ENCODE assay signal across 14 cellular contexts in the genomic region with DNA sequence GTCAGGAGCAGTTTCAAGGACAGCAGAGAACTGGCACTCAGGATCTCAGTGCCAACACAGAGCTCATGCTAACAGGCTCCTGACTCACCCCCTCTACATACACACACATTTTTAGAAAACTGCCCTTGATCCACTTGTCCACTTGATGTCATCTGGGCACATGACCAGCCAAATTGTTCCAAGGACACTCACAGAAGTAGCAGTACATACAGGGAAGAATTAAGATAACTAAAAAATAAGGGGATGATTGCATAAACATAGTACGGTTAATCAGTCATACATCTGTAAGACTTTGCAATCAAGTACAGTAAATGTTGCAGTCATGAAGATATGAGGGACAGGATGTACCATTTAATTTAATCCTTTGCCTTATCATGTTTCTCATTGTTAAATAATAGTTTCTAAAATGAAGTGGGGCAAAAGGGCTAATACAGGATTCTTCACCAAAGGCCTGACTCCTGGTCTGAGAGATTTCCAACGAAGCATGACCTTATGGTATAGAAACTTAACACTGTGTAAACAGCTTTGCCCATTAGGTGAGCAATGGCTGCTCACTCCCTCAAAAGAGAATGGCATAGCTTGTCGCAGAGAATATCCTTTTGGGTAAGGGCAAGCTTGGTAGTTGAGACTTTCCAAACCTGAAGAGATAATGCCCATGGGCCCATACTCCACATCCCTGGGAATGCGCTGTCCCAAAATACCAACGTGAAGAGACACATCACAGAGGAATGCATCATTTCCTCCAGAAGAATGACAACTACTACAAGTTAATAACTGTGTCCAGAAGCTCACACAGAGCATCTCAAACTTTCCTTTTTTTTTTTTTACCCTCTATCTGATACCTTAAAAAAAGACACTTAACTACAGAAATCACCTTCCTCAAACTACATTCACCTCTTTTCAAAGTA.
DNase-seq lines count a peak whose midpoint lies in the region; ATAC-seq and TF ChIP-seq lines count a peak whose summit lies in the region.
"Had no signal": no experiment of that assay in that cellular context is flagged by ENCODE, and none has a peak within 500 bp of the region (broad histone marks: within the 10 kb centered on the region; RNA-seq: fewer than 3 reads in every experiment).

No MANE protein-coding gene starts in this region.

- WGBS in right cardiac atrium, result 61% methylated on average over 5 of the region's 5 CpGs

- H3K9me3 ChIP-seq in HEK293 (ENCODE audit: control insufficient read depth, insufficient read depth, low read depth, low read length), result no peaks in the 10 kb centered on the region
- no peaks in the 10 kb centered on the region for H3K9me3 ChIP-seq in right cardiac atrium (ENCODE audit: control insufficient read depth, low read length)

- CTCF ChIA-PET in HEK293 (lab: Yijun Ruan, JAX), result interaction anchor here (0.6 to 1.3 kb wide), 2 partner anchors 48 to 137 kb away, joined by 4 read pairs; no protein-coding TSS in a partner anchor

- H3K36me3 Mint-ChIP-seq in natural killer cell, result no peaks in the 10 kb centered on the region

- H3K4me1 Mint-ChIP-seq in natural killer cell, result peaks cover 0 to 4% of the 10 kb centered on the region in 2 donors

- H3K4me1 ChIP-seq in HEK293 (ENCODE audit: control insufficient read depth, insufficient read depth, low read length), result peaks cover 11% of the 10 kb centered on the region
- peaks cover 6% of the 10 kb centered on the region for H3K4me1 ChIP-seq in right cardiac atrium (ENCODE audit: control insufficient read depth, insufficient read depth, low read length)

- H3K36me3 ChIP-seq in HEK293 (ENCODE audit: control insufficient read depth in 2 of 2, insufficient read depth in 1 of 2, low read length in 2 of 2), result peaks cover 3 to 6% of the 10 kb centered on the region in 2 experiments; a peak in 2 of 3 replicates

- intact Hi-C loops in right cardiac atrium (cut with DNase I), result no loop called here
- intact Hi-C loops in natural killer cell (cut with micrococcal nuclease), result no loop called here

- peak; percentile 86 to 87 for ATAC-seq in right cardiac atrium
- no peak for ATAC-seq in natural killer cell
- ATAC-seq: activated CD8-positive, alpha-beta memory T cell treated with anti-CD3 and anti-CD28 coated beads, Interleukin-2, amount 10 ng/mL, durations not matched to agents 7 days and 5 days had no signal

- no peak overlapping the region for H3K27ac Mint-ChIP-seq in natural killer cell
- H3K27ac Mint-ChIP-seq: activated CD8-positive, alpha-beta memory T cell treated with anti-CD3 and anti-CD28 coated beads, Interleukin-2, amount 10 ng/mL, durations not matched to agents 7 days and 5 days; stimulated activated naive CD8-positive, alpha-beta T cell treated with anti-CD3 and anti-CD28 coated beads, Interleukin-15, Interleukin-2, amounts not matched to agents 100 ng/mL and 50 ng/mL, for 24 hours had no signal

- H3K9me3 Mint-ChIP-seq in natural killer cell, result no peaks in the 10 kb centered on the region
- H3K9me3 Mint-ChIP-seq: brain; stimulated activated naive CD8-positive, alpha-beta T cell treated with anti-CD3 and anti-CD28 coated beads, Interleukin-15, Interleukin-2, amounts not matched to agents 100 ng/mL and 50 ng/mL, for 24 hours had no signal

- H3K27me3 ChIP-seq in right cardiac atrium (ENCODE audit: control insufficient read depth, insufficient read depth), result no peaks in the 10 kb centered on the region

- H3K4me3 ChIP-seq in HEK293 (ENCODE audit: low read depth, low read length), result no peak overlapping the region
- H3K4me3 ChIP-seq in right cardiac atrium (ENCODE audit: low read length), result no peak overlapping the region

- peak; percentile 20 for DNase-seq in 8988T
- peak; percentile 21 for DNase-seq in astrocyte of the hippocampus (ENCODE audit: low read depth, low spot score)
- peak in 1 of 3 donors; percentile 37 for DNase-seq in right cardiac atrium
- DNase-seq in NCI-H2227 treated with DMSO at 0.1 percent for 48 hours (lab: John Stamatoyannopoulos, UW), result no peak
- DNase-seq in activated CD4-positive, alpha-beta T cell treated with anti-CD3 and anti-CD28 coated beads for 48 hours, result no peak
- DNase-seq in GM20000 (ENCODE audit: low spot score), result no peak
- DNase-seq in natural killer cell, result no peak
- DNase-seq: activated CD8-positive, alpha-beta memory T cell treated with anti-CD3 and anti-CD28 coated beads, Interleukin-2, amount 10 ng/mL, durations not matched to agents 7 days and 5 days; C1 segment of cervical spinal cord; NCI-H2171 treated with DMSO at 0.1 percent for 48 hours; T-helper 2 cell had no signal

- no peaks in the 10 kb centered on the region for H3K27me3 Mint-ChIP-seq in natural killer cell (ENCODE audit: low read depth in 2 of 2)
- H3K27me3 Mint-ChIP-seq: activated CD8-positive, alpha-beta memory T cell treated with anti-CD3 and anti-CD28 coated beads, Interleukin-2, amount 10 ng/mL, durations not matched to agents 7 days and 5 days; brain; stimulated activated naive CD8-positive, alpha-beta T cell treated with anti-CD3 and anti-CD28 coated beads, Interleukin-15, Interleukin-2, amounts not matched to agents 100 ng/mL and 50 ng/mL, for 24 hours had no signal

- TF ChIP-seq CTCF in HEK293 (tag by site-specific recombination; IDR thresholded peaks at IDR 0.05), result no peak
- TF ChIP-seq CTCF in GM20000 (IDR thresholded peaks at IDR 0.05; ENCODE audit: extremely low read depth, missing control alignments), result no peak
- no peak for TF ChIP-seq CTCF in natural killer cell (IDR thresholded peaks at IDR 0.05)

- POLR2A ChIA-PET in HEK293 (lab: Yijun Ruan, JAX), result interaction anchor here (0.5 to 0.6 kb wide), 2 partner anchors 14 to 111 kb away, joined by 3 to 4 read pairs; no protein-coding TSS in a partner anchor

- H3K27ac ChIP-seq in HEK293 (ENCODE audit: extremely low read depth, low read depth, low read length), result no peak overlapping the region
- H3K27ac ChIP-seq in right cardiac atrium (ENCODE audit: low read length), result peak overlapping the region; percentile 96

- H3K4me3 Mint-ChIP-seq in natural killer cell, result no peak overlapping the region
- H3K4me3 Mint-ChIP-seq: activated CD8-positive, alpha-beta memory T cell treated with anti-CD3 and anti-CD28 coated beads, Interleukin-2, amount 10 ng/mL, durations not matched to agents 7 days and 5 days; brain; stimulated activated naive CD8-positive, alpha-beta T cell treated with anti-CD3 and anti-CD28 coated beads, Interleukin-15, Interleukin-2, amounts not matched to agents 100 ng/mL and 50 ng/mL, for 24 hours had no signal

TF ChIP-seq in HEK293, 187 proteins besides CTCF, POLR2A, EP300 and RAD21 (continues in another document):
- TF ChIP-seq ZNF488 (tag by site-specific recombination; IDR thresholded peaks at IDR 0.05) (no peak), ZBTB6 (tag by site-specific recombination; IDR thresholded peaks at IDR 0.05) (no peak), GLIS2 (tag by site-specific recombination; IDR thresholded peaks at IDR 0.05) (no peak), ZNF501 (tag by site-specific recombination; IDR thresholded peaks at IDR 0.05) (0 out of 2 replicates have a peak, but pooled peaks have one; percentile 15), ZNF248 (tag by site-specific recombination; IDR thresholded peaks at IDR 0.05) (no peak), ZNF76 (tag by site-specific recombination; IDR thresholded peaks at IDR 0.05; ENCODE audit: borderline replicate concordance, low read depth) (no peak), IKZF3 (tag by site-specific recombination; IDR thresholded peaks at IDR 0.05) (peak; percentile 34; the same call in 1 of the 2 replicates)
- TF ChIP-seq, protein P1, sequence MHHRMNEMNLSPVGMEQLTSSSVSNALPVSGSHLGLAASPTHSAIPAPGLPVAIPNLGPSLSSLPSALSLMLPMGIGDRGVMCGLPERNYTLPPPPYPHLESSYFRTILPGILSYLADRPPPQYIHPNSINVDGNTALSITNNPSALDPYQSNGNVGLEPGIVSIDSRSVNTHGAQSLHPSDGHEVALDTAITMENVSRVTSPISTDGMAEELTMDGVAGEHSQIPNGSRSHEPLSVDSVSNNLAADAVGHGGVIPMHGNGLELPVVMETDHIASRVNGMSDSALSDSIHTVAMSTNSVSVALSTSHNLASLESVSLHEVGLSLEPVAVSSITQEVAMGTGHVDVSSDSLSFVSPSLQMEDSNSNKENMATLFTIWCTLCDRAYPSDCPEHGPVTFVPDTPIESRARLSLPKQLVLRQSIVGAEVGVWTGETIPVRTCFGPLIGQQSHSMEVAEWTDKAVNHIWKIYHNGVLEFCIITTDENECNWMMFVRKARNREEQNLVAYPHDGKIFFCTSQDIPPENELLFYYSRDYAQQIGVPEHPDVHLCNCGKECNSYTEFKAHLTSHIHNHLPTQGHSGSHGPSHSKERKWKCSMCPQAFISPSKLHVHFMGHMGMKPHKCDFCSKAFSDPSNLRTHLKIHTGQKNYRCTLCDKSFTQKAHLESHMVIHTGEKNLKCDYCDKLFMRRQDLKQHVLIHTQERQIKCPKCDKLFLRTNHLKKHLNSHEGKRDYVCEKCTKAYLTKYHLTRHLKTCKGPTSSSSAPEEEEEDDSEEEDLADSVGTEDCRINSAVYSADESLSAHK (tag by site-specific recombination; IDR thresholded peaks at IDR 0.05), result peak; percentile 64; the same call in 1 of the 2 replicates
- TF ChIP-seq, protein P2, sequence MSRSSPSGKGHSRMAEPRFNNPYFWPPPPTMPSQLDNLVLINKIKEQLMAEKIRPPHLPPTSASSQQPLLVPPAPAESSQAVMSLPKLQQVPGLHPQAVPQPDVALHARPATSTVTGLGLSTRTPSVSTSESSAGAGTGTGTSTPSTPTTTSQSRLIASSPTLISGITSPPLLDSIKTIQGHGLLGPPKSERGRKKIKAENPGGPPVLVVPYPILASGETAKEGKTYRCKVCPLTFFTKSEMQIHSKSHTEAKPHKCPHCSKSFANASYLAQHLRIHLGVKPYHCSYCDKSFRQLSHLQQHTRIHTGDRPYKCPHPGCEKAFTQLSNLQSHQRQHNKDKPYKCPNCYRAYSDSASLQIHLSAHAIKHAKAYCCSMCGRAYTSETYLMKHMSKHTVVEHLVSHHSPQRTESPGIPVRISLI (tag by site-specific recombination; IDR thresholded peaks at IDR 0.05), result no peak

Comparison
In these comparisons a context has a peak if more than half of its experiments do, and no peak if none do; other contexts are left out.
1. DNase-seq: peak in 8988T (single experiment) and astrocyte of the hippocampus (single experiment); none in NCI-H2227 treated with DMSO at 0.1 percent for 48 hours (single experiment), activated CD4-positive, alpha-beta T cell treated with anti-CD3 and anti-CD28 coated beads for 48 hours (single experiment), GM20000 (single experiment) and natural killer cell (single experiment).
2. ATAC-seq: peak in right cardiac atrium (2 of 2); none in natural killer cell (0 of 3).